Comparison of ENCODE assay signal across 9 cellular contexts in the genomic region with DNA sequence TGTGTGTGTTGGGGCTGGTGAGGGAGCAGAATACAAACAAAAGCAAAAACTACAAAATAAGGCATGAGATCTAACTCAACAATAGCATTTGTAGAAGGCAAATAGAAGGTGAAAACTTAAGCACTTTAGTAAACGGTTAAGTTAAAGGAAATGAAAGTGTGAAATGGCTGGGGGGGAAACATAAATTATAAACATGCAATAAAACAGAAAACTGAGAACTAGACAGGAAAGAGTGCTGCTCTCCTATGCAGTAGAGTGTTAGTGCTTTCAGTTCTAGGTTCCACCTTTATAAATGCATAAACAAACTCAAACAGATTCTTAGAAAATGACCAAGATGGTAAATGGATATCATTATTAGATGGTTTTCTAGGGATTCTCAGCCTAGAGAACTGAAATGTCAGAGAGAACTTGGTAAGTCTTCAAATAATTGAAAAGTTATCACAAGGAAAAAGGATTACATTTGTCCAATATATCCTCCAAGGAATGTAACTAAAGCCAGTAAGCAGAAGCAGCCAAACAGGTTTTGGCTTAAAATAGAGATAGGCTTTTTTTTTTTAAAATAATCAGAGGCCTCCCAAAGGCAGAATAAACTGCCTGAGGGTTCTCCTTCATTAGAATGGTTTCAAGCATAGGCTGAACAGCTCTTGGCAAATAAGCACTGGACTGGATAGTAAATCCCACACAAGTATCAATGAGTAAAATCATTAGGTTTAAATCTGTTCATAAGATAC. TPM values are rescaled to one million over a fixed set of nuclear protein-coding genes. Genes with fewer than 3 reads are reported as not detected.
DNase-seq lines count a peak whose midpoint lies in the region; ATAC-seq and TF ChIP-seq lines count a peak whose summit lies in the region.
"Had no signal": no experiment of that assay in that cellular context is flagged by ENCODE, and none has a peak within 500 bp of the region (broad histone marks: within the 10 kb centered on the region; RNA-seq: fewer than 3 reads in every experiment).

No MANE protein-coding gene starts in this region.

- no peaks in the 10 kb centered on the region for H3K9me2 ChIP-seq in GM23338 (ENCODE audit: insufficient read depth)

- H2AFZ ChIP-seq in GM23338 (no peak overlapping the region), neural progenitor cell (replicated peaks) (no peak overlapping the region)

- H3K79me2 ChIP-seq in GM23338 (replicated peaks; ENCODE audit: insufficient read depth) (peaks cover 93% of the 10 kb centered on the region), neural progenitor cell (ENCODE audit: low read depth) (peaks cover 93% of the 10 kb centered on the region)

- no peaks in the 10 kb centered on the region for H3K9me3 Mint-ChIP-seq in GM23338
- H3K9me3 Mint-ChIP-seq in neural progenitor cell = peaks cover 18% of the 10 kb centered on the region

- H3K27ac Mint-ChIP-seq in GM23338 = peak overlapping the region; percentile 47
- H3K27ac Mint-ChIP-seq in neural progenitor cell = no peak overlapping the region

- peak overlapping the region; percentile 68 for H3K4me2 ChIP-seq in GM23338
- no peak overlapping the region for H3K4me2 ChIP-seq in neural progenitor cell

- ATAC-seq in GM18520 (IDR thresholded peaks at IDR 0.05; ENCODE audit: unreplicated experiment) (peak; percentile 36), GM23338 (no peak), esophagus mucosa (peak; percentile 35)

- peaks cover 23% of the 10 kb centered on the region for H3K4me1 ChIP-seq in GM23338 (ENCODE audit: insufficient read depth)
- no peaks in the 10 kb centered on the region for H3K4me1 ChIP-seq in neural progenitor cell

- H3K9me3 ChIP-seq in MG63 = no peaks in the 10 kb centered on the region
- no peaks in the 10 kb centered on the region for H3K9me3 ChIP-seq in neural progenitor cell (ENCODE audit: low read depth)
- H3K9me3 ChIP-seq: tibial artery had no signal

- no peaks in the 10 kb centered on the region for H3F3A ChIP-seq in GM23338 (replicated peaks; ENCODE audit: low read depth)
- H3F3A ChIP-seq in neural progenitor cell (ENCODE audit: low read depth) = no peaks in the 10 kb centered on the region

- H3K27ac ChIP-seq in GM23338 (ENCODE audit: low read depth) (peak overlapping the region; percentile 7), neural progenitor cell (no peak overlapping the region)
- H3K27ac ChIP-seq: tibial artery had no signal

- H3K27me3 ChIP-seq in GM23338 (ENCODE audit: insufficient read depth) (no peaks in the 10 kb centered on the region), MG63 (no peaks in the 10 kb centered on the region), neural progenitor cell (no peaks in the 10 kb centered on the region)
- H3K27me3 ChIP-seq: tibial artery had no signal

- peaks cover 5% of the 10 kb centered on the region; the same call in 2 of the 3 replicates for H3K36me3 Mint-ChIP-seq in GM23338 (ENCODE audit: low read depth)
- H3K36me3 Mint-ChIP-seq in neural progenitor cell = peaks cover 41% of the 10 kb centered on the region

- peaks cover 43% of the 10 kb centered on the region for H3K4me1 Mint-ChIP-seq in GM23338
- H3K4me1 Mint-ChIP-seq in neural progenitor cell = no peaks in the 10 kb centered on the region

- peaks cover 3% of the 10 kb centered on the region; the same call in 1 of the 2 replicates for H3K36me3 ChIP-seq in GM23338 (ENCODE audit: insufficient read depth)
- peaks cover 34% of the 10 kb centered on the region for H3K36me3 ChIP-seq in MG63
- no peaks in the 10 kb centered on the region for H3K36me3 ChIP-seq in neural progenitor cell

- H3K4me3 Mint-ChIP-seq in GM23338 (no peak overlapping the region), neural progenitor cell (no peak overlapping the region)

- H4K20me1 ChIP-seq in GM23338 (replicated peaks; ENCODE audit: insufficient read depth) (peaks cover 5% of the 10 kb centered on the region), neural progenitor cell (ENCODE audit: low read depth) (peaks cover 59% of the 10 kb centered on the region)

- H3K9ac ChIP-seq in neural progenitor cell = no peak overlapping the region

- no peak overlapping the region for H3K4me3 ChIP-seq in GM23338
- H3K4me3 ChIP-seq in LNCaP clone FGC (ENCODE audit: low read depth, low read length) = peak overlapping the region; percentile 3; the same call in 1 of the 2 replicates
- no peak overlapping the region for H3K4me3 ChIP-seq in MG63
- H3K4me3 ChIP-seq in neural progenitor cell = no peak overlapping the region
- H3K4me3 ChIP-seq: tibial artery had no signal

- no peak for TF ChIP-seq CTCF in GM23338 (conservative IDR thresholded peaks at IDR 0.05; ENCODE audit: low read depth in 2 of 2)
- TF ChIP-seq CTCF in LNCaP clone FGC (IDR thresholded peaks at IDR 0.05; ENCODE audit: control insufficient read depth, extremely low read depth, insufficient read depth) = no peak
- TF ChIP-seq CTCF in neural progenitor cell (IDR thresholded peaks at IDR 0.05) = no peak

- no peaks in the 10 kb centered on the region for H3K27me3 Mint-ChIP-seq in GM23338 (ENCODE audit: insufficient read depth, low read depth, poor library complexity)
- no peaks in the 10 kb centered on the region for H3K27me3 Mint-ChIP-seq in neural progenitor cell (ENCODE audit: insufficient read depth, low read depth)

- peak; percentile 27 for DNase-seq in GM23338 (ENCODE audit: low spot score)
- peak; percentile 67 for DNase-seq in LNCaP clone FGC (ENCODE audit: low read depth)
- DNase-seq in MG63 = no peak
- DNase-seq in central memory CD4-positive, alpha-beta T cell = no peak
- DNase-seq in neural progenitor cell (ENCODE audit: low spot score) = no peak
- DNase-seq in nucleus accumbens (lab: John Stamatoyannopoulos, UW) = no peak
- DNase-seq: tibial artery had no signal

TF ChIP-seq in GM23338, 12 proteins besides CTCF, POLR2A, EP300 and RAD21 (continues in another document):
- TF ChIP-seq CREB1 (CRISPR knock-in tag; IDR thresholded peaks at IDR 0.05; ENCODE audit: low read depth) (no peak), ZNF114 (CRISPR knock-in tag; IDR thresholded peaks at IDR 0.05) (no peak), NANOG (IDR thresholded peaks at IDR 0.05; ENCODE audit: borderline replicate concordance) (no peak), ZNF331 (CRISPR knock-in tag; IDR thresholded peaks at IDR 0.05; ENCODE audit: low read depth) (no peak), EZH2 (IDR thresholded peaks at IDR 0.05; ENCODE audit: low read depth, unreplicated experiment) (no peak), EZH2phosphoT487 (IDR thresholded peaks at IDR 0.05; ENCODE audit: unreplicated experiment) (no peak), POLR2AphosphoS5 (IDR thresholded peaks at IDR 0.05; ENCODE audit: low read depth) (no peak)
- TF ChIP-seq, protein P1, sequence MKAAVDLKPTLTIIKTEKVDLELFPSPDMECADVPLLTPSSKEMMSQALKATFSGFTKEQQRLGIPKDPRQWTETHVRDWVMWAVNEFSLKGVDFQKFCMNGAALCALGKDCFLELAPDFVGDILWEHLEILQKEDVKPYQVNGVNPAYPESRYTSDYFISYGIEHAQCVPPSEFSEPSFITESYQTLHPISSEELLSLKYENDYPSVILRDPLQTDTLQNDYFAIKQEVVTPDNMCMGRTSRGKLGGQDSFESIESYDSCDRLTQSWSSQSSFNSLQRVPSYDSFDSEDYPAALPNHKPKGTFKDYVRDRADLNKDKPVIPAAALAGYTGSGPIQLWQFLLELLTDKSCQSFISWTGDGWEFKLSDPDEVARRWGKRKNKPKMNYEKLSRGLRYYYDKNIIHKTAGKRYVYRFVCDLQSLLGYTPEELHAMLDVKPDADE (IDR thresholded peaks at IDR 0.05) = no peak

RNA-seq across cellular contexts. Expression of a gene that starts 23.3 kb away (rescaled TPM):
- total RNA-seq in GM23338 (2014; rRNA removed; shearing (Covaris generic)) = 61.4 and 69.3 TPM in 2 replicates
- polyA plus RNA-seq in GM23338 (2016; fragmentation: Nextera tagmentation; extraction: Ambion mirVana) = 36.3 and 46.0 TPM in 2 replicates
- 21.0 TPM for total RNA-seq in esophagus mucosa
- 22.7 and 24.6 TPM in 2 replicates for total RNA-seq in MG63 (2014; rRNA removed; shearing (Covaris generic); ENCODE audit: low replicate concordance)
- total RNA-seq in neural progenitor cell (ENCODE audit: low replicate concordance) = 80.7 and 136 TPM in 2 replicates

Comparison
In these comparisons a context has a peak if more than half of its experiments do, and no peak if none do; other contexts are left out.
1. DNase-seq: peak in GM23338 (single experiment) and LNCaP clone FGC (single experiment); none in MG63 (single experiment), central memory CD4-positive, alpha-beta T cell (single experiment), neural progenitor cell (single experiment) and nucleus accumbens (0 of 56).